8 cellular contexts compared by ENCODE assay signal in the genomic region with DNA sequence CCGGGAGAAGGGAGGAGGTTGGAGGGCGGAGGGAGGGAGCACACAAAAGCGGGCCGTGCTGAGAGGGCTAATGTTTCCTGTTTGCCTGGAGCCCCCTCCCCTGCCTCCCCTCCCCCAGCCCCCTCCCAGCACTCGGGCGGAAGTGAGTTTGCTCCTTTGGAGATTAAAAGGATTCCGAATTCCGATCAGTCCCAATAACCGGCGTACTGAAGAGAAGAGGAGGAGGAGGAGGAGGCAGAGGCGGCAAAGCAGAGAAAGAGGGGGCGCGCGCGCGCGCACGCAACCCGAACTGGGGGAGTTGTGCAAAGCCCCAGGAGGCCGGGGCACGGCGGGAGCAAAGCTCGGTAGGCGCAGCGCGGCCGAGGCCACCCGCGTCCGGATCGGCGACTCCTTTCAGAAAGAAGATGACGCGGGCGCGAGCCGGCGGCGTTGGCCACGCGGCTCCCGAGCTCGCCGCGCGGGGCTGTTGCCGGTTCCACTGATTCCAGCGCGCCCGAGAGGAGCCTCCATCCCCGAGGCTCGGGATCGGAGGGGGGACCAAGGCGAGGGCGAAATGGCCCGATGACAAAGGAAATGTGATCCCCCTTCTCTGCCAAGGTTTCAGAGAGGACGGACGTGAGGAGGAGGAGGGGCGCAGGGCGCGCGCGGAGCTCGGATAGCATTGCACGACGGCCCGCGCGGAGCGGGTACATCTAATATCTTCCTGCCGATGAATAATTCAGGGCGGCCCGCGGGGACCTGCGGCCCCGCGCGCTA. TPM values are rescaled to one million over a fixed set of nuclear protein-coding genes. Genes with fewer than 3 reads are reported as not detected.
DNase-seq lines count a peak whose midpoint lies in the region; ATAC-seq, FAIRE-seq and TF ChIP-seq lines count a peak whose summit lies in the region.

No MANE protein-coding gene starts in this region.

- TF ChIP-seq RAD21 in GM12878 (IDR thresholded peaks at IDR 0.05; ENCODE audit: insufficient read depth, low read depth, low read length), result no peak

- no peaks in the 10 kb centered on the region for H3K9me3 ChIP-seq in GM12878 (replicated peaks; ENCODE audit: control insufficient read depth, insufficient read depth, low read length)

- no peak overlapping the region for H3K27ac Mint-ChIP-seq in stimulated activated naive CD8-positive, alpha-beta T cell treated with anti-CD3 and anti-CD28 coated beads, Interleukin-15, Interleukin-2, amounts not matched to agents 100 ng/mL and 50 ng/mL, for 24 hours

- peak overlapping the region; percentile 62 for H3K4me3 ChIP-seq in Jurkat, Clone E6-1 (ENCODE audit: low read length)
- H3K4me3 ChIP-seq in GM12878, result peak overlapping the region; percentile 32; the same call in 1 of the 2 replicates

- 3% methylated on average over 51 of the region's 78 CpGs for WGBS in GM12878 (ENCODE audit: insufficient coverage, insufficient replicate concordance, low lambda C conversion rate, missing lambda C conversion rate)

- no peaks in the 10 kb centered on the region for H3K36me3 Mint-ChIP-seq in stimulated activated naive CD8-positive, alpha-beta T cell treated with anti-CD3 and anti-CD28 coated beads, Interleukin-15, Interleukin-2, amounts not matched to agents 100 ng/mL and 50 ng/mL, for 24 hours (ENCODE audit: low read depth)

- H3K9ac ChIP-seq in GM12878 (ENCODE audit: control insufficient read depth, insufficient read depth, low read length), result no peak overlapping the region

- H4K20me1 ChIP-seq in GM12878 (ENCODE audit: control insufficient read depth, insufficient read depth), result no peaks in the 10 kb centered on the region

- H2AFZ ChIP-seq in GM12878 (ENCODE audit: control insufficient read depth, low read depth, low read length), result peak overlapping the region; percentile 12; the same call in 1 of the 2 replicates

- CTCF ChIA-PET in GM12878 (lab: Yijun Ruan, JAX), result no interaction called here

- POLR2A ChIA-PET in GM12878 (lab: Charles Lee), result no interaction called here

- peaks cover 73% of the 10 kb centered on the region for H3K27me3 Mint-ChIP-seq in stimulated activated naive CD8-positive, alpha-beta T cell treated with anti-CD3 and anti-CD28 coated beads, Interleukin-15, Interleukin-2, amounts not matched to agents 100 ng/mL and 50 ng/mL, for 24 hours

- TF ChIP-seq CTCF in GM12878 (IDR thresholded peaks at IDR 0.05 in 2 of 3, conservative IDR thresholded peaks at IDR 0.05 in 1 of 3; ENCODE audit: control insufficient read depth in 2 of 3, extremely low read depth in 1 of 3, insufficient read depth in 1 of 3, low read depth in 3 of 3, low read length in 3 of 3), result no peak

- H3K4me2 ChIP-seq in GM12878 (ENCODE audit: control insufficient read depth, insufficient read depth), result peak overlapping the region; percentile 74

- no peaks in the 10 kb centered on the region for H3K79me2 ChIP-seq in GM12878 (ENCODE audit: control insufficient read depth, insufficient read depth, low read length)

- no peak for FAIRE-seq in GM12878 (lab: Jason Lieb, UNC)

- no peak for TF ChIP-seq POLR2A in GM12878 (IDR thresholded peaks at IDR 0.05; ENCODE audit: low read depth, low read length)

- DNase-seq in EL (peak; percentile 26), GM12878 (ENCODE audit: low read depth, low spot score) (no peak), kidney tubule cell (ENCODE audit: low spot score) (peak; percentile 40)
- no peak for DNase-seq in Jurkat, Clone E6-1 (ENCODE audit: low read depth, low spot score)

- SMC1A ChIA-PET in GM12878 (lab: Charles Lee; ENCODE audit: uncharacterized antibody, unreplicated experiment), result no interaction called here

- TF ChIP-seq EP300 in GM12878 (IDR thresholded peaks at IDR 0.05; ENCODE audit: borderline replicate concordance in 1 of 2, control insufficient read depth in 1 of 2, low read depth in 2 of 2, low read length in 2 of 2), result no peak

- no TSS peak for BruUV-seq in GM12878 (replicated peaks; lab: Mats Ljungman, UMichigan)

- intact Hi-C loops in GM12878 (cut with micrococcal nuclease; ENCODE audit: unreplicated experiment), result loop anchor here (10.0 kb wide), 1 partner anchor 88 kb away; no protein-coding TSS in a partner anchor

- ATAC-seq in GM12878, result peak; percentile 40
- no peak for ATAC-seq in GM21529 (IDR thresholded peaks at IDR 0.05; ENCODE audit: unreplicated experiment)
- no peak for ATAC-seq in HG03139 (IDR thresholded peaks at IDR 0.05; ENCODE audit: unreplicated experiment)
- ATAC-seq in GM18909 (IDR thresholded peaks at IDR 0.05; ENCODE audit: poor library complexity, unreplicated experiment), result no peak

- RAD21 ChIA-PET in GM12878 (lab: Charles Lee; ENCODE audit: unreplicated experiment), result no interaction called here

- peak overlapping the region; percentile 63 for H3K4me3 Mint-ChIP-seq in stimulated activated naive CD8-positive, alpha-beta T cell treated with anti-CD3 and anti-CD28 coated beads, Interleukin-15, Interleukin-2, amounts not matched to agents 100 ng/mL and 50 ng/mL, for 24 hours

- H3K9me3 Mint-ChIP-seq in stimulated activated naive CD8-positive, alpha-beta T cell treated with anti-CD3 and anti-CD28 coated beads, Interleukin-15, Interleukin-2, amounts not matched to agents 100 ng/mL and 50 ng/mL, for 24 hours, result no peaks in the 10 kb centered on the region

- H3K27ac ChIP-seq in GM12878 (ENCODE audit: control insufficient read depth, insufficient read depth), result no peak overlapping the region

- in situ Hi-C loops in GM12878 (cut with MboI), result no loop called here

- peaks cover 16 to 19% of the 10 kb centered on the region in 2 experiments for H3K27me3 ChIP-seq in GM12878 (replicated peaks in 1 of 2; ENCODE audit: control insufficient read depth in 2 of 2, insufficient read depth in 2 of 2, low read length in 1 of 2)

- H3K36me3 ChIP-seq in GM12878 (ENCODE audit: control insufficient read depth in 2 of 2, insufficient read depth in 2 of 2, low read length in 1 of 2), result no peaks in the 10 kb centered on the region; a peak in 1 of 4 replicates

- no peaks in the 10 kb centered on the region for H3K4me1 ChIP-seq in GM12878 (ENCODE audit: control insufficient read depth, insufficient read depth, low read length)

- peaks cover 24% of the 10 kb centered on the region for H3K4me1 Mint-ChIP-seq in stimulated activated naive CD8-positive, alpha-beta T cell treated with anti-CD3 and anti-CD28 coated beads, Interleukin-15, Interleukin-2, amounts not matched to agents 100 ng/mL and 50 ng/mL, for 24 hours (ENCODE audit: low read depth)

TF ChIP-seq in GM12878, 131 proteins besides CTCF, POLR2A, EP300 and RAD21:
- TF ChIP-seq, protein P1, sequence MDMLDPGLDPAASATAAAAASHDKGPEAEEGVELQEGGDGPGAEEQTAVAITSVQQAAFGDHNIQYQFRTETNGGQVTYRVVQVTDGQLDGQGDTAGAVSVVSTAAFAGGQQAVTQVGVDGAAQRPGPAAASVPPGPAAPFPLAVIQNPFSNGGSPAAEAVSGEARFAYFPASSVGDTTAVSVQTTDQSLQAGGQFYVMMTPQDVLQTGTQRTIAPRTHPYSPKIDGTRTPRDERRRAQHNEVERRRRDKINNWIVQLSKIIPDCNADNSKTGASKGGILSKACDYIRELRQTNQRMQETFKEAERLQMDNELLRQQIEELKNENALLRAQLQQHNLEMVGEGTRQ (IDR thresholded peaks at IDR 0.05; ENCODE audit: borderline replicate concordance, low read depth, low read length), result no peak
- no peak for TF ChIP-seq EED (IDR thresholded peaks at IDR 0.05; ENCODE audit: low read depth)
- 0 out of 2 replicates have a peak, but pooled peaks have one; percentile 34 for TF ChIP-seq GATAD2B (conservative IDR thresholded peaks at IDR 0.05; ENCODE audit: low read depth)
- peak; percentile 96 for TF ChIP-seq HDAC6 (IDR thresholded peaks at IDR 0.05; ENCODE audit: unreplicated experiment)
- TF ChIP-seq DPF2 (IDR thresholded peaks at IDR 0.05), result 0 out of 2 replicates have a peak, but pooled peaks have one; percentile 19

RNA-seq across cellular contexts. Expression of gene TRIM71, which starts 1.2 kb away (rescaled TPM):
- 1.2 TPM for polyA plus RNA-seq in Jurkat, Clone E6-1 (2012; ENCODE audit: insufficient read depth, insufficient read length)
- total RNA-seq in GM12878 (2013; cell fraction: nucleolus; rRNA removed), result 0.10 and 0.12 TPM in 2 replicates
- 0.17 and 0.27 TPM in 2 replicates for total RNA-seq in GM12878 (2014; rRNA removed)
- total RNA-seq in GM12878 (2014; rRNA removed; fragmentation: Illumina TruSeq; extraction: Trizol), result 0.18 and 0.27 TPM in 2 replicates
- 0.48 and 0.69 TPM in 2 replicates for total RNA-seq in GM12878 (2021)
- 0.05 TPM for polyA plus RNA-seq in GM12878 (2011; ENCODE audit: low read depth)
- polyA plus RNA-seq in GM12878 (2011; rRNA removed), result 1.8 and 1.9 TPM in 2 replicates
- polyA plus RNA-seq in GM12878 (2011; cell fraction: cytosol; rRNA removed), result 1.2 and 1.3 TPM in 2 replicates
- 2.0 and 2.9 TPM in 2 replicates for polyA plus RNA-seq in GM12878 (2011; cell fraction: nucleus; rRNA removed)
- polyA plus RNA-seq in GM12878 (2012), result 0.03 TPM in 2 replicates
- polyA plus RNA-seq in GM12878 (2014; fragmentation: Illumina TruSeq; extraction: Trizol), result 0.16 and 0.24 TPM in 2 replicates
- polyA plus RNA-seq in GM12878 (2014; fragmentation: Nextera tagmentation; extraction: Ambion mirVana), result under 1 TPM; 0.02 to 0.08 TPM
- 0.14 and 0.16 TPM in 2 replicates for polyA plus RNA-seq in GM12878 (2014; rRNA removed)
- under 1 TPM; 0.04 to 0.09 TPM for polyA plus RNA-seq in GM12878 (2016; fragmentation: Nextera tagmentation; extraction: Ambion mirVana)
- polyA minus RNA-seq in GM12878 (2011; rRNA and poly(A)+ RNA removed), result 4.8 and 5.0 TPM in 2 replicates
- polyA minus RNA-seq in GM12878 (2011; cell fraction: cytosol; rRNA and poly(A)+ RNA removed), result 2.7 and 2.8 TPM in 2 replicates
- 3.3 and 6.1 TPM in 2 replicates for polyA minus RNA-seq in GM12878 (2011; cell fraction: nucleus; rRNA and poly(A)+ RNA removed)

Comparison
In these comparisons a context has a peak if more than half of its experiments do, and no peak if none do; other contexts are left out.
1. DNase-seq: peak in EL (single experiment) and kidney tubule cell (single experiment); none in Jurkat, Clone E6-1 (single experiment) and GM12878 (single experiment).